Comparison of ENCODE assay signal across 1 cellular context in the genomic region with DNA sequence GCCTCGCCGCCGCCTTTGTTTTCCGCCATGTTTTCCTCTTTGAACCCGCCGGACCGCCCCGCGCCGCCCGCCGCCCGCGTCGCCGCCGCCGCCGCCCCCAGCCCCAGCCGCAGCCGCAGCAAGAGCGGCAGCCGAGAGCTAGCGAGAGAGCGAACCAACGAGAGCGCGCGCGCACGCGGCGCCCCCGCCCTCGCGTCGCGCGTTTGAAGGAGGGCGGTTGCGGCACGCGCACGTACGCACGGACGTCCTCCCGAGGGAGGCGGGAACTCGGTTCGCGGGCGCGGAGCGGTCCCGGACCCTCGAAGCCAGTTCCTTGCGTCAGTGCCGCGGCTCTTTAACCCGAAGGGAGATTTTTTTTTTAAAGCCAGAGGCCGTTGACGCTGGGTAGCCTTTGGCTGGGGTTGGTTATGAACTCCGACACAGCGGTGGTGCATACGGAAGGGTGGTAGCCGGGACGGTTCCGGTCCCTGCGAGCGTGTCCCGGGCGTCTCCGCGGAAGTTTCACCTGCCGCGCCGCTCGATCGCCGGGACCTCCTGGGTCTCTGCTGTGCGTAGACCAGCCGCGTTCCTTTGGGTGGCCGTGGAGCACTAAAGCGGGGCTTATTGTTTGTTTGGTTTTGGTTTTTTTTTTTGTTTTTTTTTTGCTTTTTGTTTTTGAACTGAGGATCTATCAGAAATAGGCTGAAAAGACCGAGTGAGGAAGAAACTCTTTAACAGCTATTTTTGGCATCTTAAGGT.
TF ChIP-seq lines count a peak whose summit lies in the region.

TSS of gene TRIM33 (minus strand) at position 156 of the 738 bp plus-strand sequence. CDS start at position 29, 127 bp downstream.

TF ChIP-seq in HepG2, 621 proteins besides CTCF, POLR2A, EP300 and RAD21 (continued from another document and continues in another):
- TF ChIP-seq ZNF362 (CRISPR knock-in tag; IDR thresholded peaks at IDR 0.05; ENCODE audit: borderline replicate concordance) (peak; percentile 88), RARG (CRISPR knock-in tag; IDR thresholded peaks at IDR 0.05; ENCODE audit: low read depth) (no peak), FOXP1 (IDR thresholded peaks at IDR 0.05) (no peak), FOXP1 (CRISPR knock-in tag; IDR thresholded peaks at IDR 0.05) (no peak), ZBTB42 (CRISPR knock-in tag; IDR thresholded peaks at IDR 0.05) (peak; percentile 57; the same call in 1 of the 2 replicates), SNRNP70 (IDR thresholded peaks at IDR 0.05; ENCODE audit: low read depth, low read length) (no peak), SRY (CRISPR knock-in tag; IDR thresholded peaks at IDR 0.05) (peak; percentile 81; the same call in 1 of the 2 replicates), THAP11 (CRISPR knock-in tag; IDR thresholded peaks at IDR 0.05) (peak; percentile 82), REXO4 (CRISPR knock-in tag; IDR thresholded peaks at IDR 0.05; ENCODE audit: borderline replicate concordance) (no peak), ZNF256 (CRISPR knock-in tag; conservative IDR thresholded peaks at IDR 0.05) (0 out of 2 replicates have a peak, but pooled peaks have one; percentile 33), ZNF382 (CRISPR knock-in tag; IDR thresholded peaks at IDR 0.05; ENCODE audit: borderline replicate concordance) (no peak), CEBPB (IDR thresholded peaks at IDR 0.05; ENCODE audit: borderline replicate concordance, low read depth, low read length) (no peak; the same call in 1 of the 2 replicates), NAIF1 (CRISPR knock-in tag; IDR thresholded peaks at IDR 0.05; ENCODE audit: borderline replicate concordance) (peak; percentile 56; the same call in 1 of the 2 replicates), ZNF589 (CRISPR knock-in tag; conservative IDR thresholded peaks at IDR 0.05) (no peak), GTF2F1 (IDR thresholded peaks at IDR 0.05; ENCODE audit: low read length) (no peak), RBM22 (optimal IDR thresholded peaks at IDR 0.05; ENCODE audit: low read length) (no peak), ZNF775 (CRISPR knock-in tag; IDR thresholded peaks at IDR 0.05; ENCODE audit: borderline replicate concordance) (no peak), FOSL1 (CRISPR knock-in tag; IDR thresholded peaks at IDR 0.05; ENCODE audit: borderline replicate concordance) (peak; percentile 46; the same call in 1 of the 2 replicates), ZNF749 (CRISPR knock-in tag; IDR thresholded peaks at IDR 0.05; ENCODE audit: borderline replicate concordance) (peak; percentile 82; the same call in 1 of the 2 replicates), JARID2 (CRISPR knock-in tag; IDR thresholded peaks at IDR 0.05; ENCODE audit: insufficient replicate concordance) (no peak), MYC (CRISPR knock-in tag; IDR thresholded peaks at IDR 0.05; ENCODE audit: borderline replicate concordance) (peak; percentile 91), ZNF768 (CRISPR knock-in tag; IDR thresholded peaks at IDR 0.05) (no peak), PAX8 (CRISPR knock-in tag; IDR thresholded peaks at IDR 0.05; ENCODE audit: borderline replicate concordance) (no peak), AGO2 (optimal IDR thresholded peaks at IDR 0.05; ENCODE audit: low read depth, low read length) (no peak), NFIC (IDR thresholded peaks at IDR 0.05; ENCODE audit: low read length) (peak; percentile 17; the same call in 1 of the 2 replicates), RBM39 (IDR thresholded peaks at IDR 0.05; ENCODE audit: low read depth, low read length, poor library complexity, severe bottlenecking) (peak; percentile 13), ZNF776 (CRISPR knock-in tag; IDR thresholded peaks at IDR 0.05) (0 out of 2 replicates have a peak, but pooled peaks have one; percentile 31), CCDC6 (CRISPR knock-in tag; IDR thresholded peaks at IDR 0.05) (peak; percentile 52; the same call in 1 of the 2 replicates), STAG1 (CRISPR knock-in tag; IDR thresholded peaks at IDR 0.05) (no peak), ZKSCAN5 (CRISPR knock-in tag; IDR thresholded peaks at IDR 0.05) (no peak), SALL1 (CRISPR knock-in tag; IDR thresholded peaks at IDR 0.05) (peak; percentile 93), ZNF619 (CRISPR knock-in tag; IDR thresholded peaks at IDR 0.05) (peak; percentile 79; the same call in 1 of the 2 replicates), HHEX (CRISPR knock-in tag; IDR thresholded peaks at IDR 0.05) (no peak), NONO (IDR thresholded peaks at IDR 0.05) (no peak), NONO (CRISPR knock-in tag; conservative IDR thresholded peaks at IDR 0.05) (no peak; the same call in 1 of the 2 replicates), ZFAT (CRISPR knock-in tag; conservative IDR thresholded peaks at IDR 0.05) (no peak), ZNF354B (CRISPR knock-in tag; IDR thresholded peaks at IDR 0.05) (peak; percentile 69; the same call in 1 of the 2 replicates), SMARCE1 (IDR thresholded peaks at IDR 0.05; ENCODE audit: borderline replicate concordance) (no peak), ZNF383 (CRISPR knock-in tag; IDR thresholded peaks at IDR 0.05; ENCODE audit: borderline replicate concordance) (no peak)
- TF ChIP-seq, protein P1, sequence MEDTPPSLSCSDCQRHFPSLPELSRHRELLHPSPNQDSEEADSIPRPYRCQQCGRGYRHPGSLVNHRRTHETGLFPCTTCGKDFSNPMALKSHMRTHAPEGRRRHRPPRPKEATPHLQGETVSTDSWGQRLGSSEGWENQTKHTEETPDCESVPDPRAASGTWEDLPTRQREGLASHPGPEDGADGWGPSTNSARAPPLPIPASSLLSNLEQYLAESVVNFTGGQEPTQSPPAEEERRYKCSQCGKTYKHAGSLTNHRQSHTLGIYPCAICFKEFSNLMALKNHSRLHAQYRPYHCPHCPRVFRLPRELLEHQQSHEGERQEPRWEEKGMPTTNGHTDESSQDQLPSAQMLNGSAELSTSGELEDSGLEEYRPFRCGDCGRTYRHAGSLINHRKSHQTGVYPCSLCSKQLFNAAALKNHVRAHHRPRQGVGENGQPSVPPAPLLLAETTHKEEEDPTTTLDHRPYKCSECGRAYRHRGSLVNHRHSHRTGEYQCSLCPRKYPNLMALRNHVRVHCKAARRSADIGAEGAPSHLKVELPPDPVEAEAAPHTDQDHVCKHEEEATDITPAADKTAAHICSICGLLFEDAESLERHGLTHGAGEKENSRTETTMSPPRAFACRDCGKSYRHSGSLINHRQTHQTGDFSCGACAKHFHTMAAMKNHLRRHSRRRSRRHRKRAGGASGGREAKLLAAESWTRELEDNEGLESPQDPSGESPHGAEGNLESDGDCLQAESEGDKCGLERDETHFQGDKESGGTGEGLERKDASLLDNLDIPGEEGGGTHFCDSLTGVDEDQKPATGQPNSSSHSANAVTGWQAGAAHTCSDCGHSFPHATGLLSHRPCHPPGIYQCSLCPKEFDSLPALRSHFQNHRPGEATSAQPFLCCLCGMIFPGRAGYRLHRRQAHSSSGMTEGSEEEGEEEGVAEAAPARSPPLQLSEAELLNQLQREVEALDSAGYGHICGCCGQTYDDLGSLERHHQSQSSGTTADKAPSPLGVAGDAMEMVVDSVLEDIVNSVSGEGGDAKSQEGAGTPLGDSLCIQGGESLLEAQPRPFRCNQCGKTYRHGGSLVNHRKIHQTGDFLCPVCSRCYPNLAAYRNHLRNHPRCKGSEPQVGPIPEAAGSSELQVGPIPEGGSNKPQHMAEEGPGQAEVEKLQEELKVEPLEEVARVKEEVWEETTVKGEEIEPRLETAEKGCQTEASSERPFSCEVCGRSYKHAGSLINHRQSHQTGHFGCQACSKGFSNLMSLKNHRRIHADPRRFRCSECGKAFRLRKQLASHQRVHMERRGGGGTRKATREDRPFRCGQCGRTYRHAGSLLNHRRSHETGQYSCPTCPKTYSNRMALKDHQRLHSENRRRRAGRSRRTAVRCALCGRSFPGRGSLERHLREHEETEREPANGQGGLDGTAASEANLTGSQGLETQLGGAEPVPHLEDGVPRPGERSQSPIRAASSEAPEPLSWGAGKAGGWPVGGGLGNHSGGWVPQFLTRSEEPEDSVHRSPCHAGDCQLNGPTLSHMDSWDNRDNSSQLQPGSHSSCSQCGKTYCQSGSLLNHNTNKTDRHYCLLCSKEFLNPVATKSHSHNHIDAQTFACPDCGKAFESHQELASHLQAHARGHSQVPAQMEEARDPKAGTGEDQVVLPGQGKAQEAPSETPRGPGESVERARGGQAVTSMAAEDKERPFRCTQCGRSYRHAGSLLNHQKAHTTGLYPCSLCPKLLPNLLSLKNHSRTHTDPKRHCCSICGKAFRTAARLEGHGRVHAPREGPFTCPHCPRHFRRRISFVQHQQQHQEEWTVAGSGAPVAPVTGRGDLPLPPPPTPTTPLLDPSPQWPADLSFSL (CRISPR knock-in tag; IDR thresholded peaks at IDR 0.05), result no peak
- TF ChIP-seq, protein P2, sequence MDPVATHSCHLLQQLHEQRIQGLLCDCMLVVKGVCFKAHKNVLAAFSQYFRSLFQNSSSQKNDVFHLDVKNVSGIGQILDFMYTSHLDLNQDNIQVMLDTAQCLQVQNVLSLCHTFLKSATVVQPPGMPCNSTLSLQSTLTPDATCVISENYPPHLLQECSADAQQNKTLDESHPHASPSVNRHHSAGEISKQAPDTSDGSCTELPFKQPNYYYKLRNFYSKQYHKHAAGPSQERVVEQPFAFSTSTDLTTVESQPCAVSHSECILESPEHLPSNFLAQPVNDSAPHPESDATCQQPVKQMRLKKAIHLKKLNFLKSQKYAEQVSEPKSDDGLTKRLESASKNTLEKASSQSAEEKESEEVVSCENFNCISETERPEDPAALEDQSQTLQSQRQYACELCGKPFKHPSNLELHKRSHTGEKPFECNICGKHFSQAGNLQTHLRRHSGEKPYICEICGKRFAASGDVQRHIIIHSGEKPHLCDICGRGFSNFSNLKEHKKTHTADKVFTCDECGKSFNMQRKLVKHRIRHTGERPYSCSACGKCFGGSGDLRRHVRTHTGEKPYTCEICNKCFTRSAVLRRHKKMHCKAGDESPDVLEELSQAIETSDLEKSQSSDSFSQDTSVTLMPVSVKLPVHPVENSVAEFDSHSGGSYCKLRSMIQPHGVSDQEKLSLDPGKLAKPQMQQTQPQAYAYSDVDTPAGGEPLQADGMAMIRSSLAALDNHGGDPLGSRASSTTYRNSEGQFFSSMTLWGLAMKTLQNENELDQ (CRISPR knock-in tag; IDR thresholded peaks at IDR 0.05; ENCODE audit: borderline replicate concordance), result no peak
- TF ChIP-seq, protein P3, sequence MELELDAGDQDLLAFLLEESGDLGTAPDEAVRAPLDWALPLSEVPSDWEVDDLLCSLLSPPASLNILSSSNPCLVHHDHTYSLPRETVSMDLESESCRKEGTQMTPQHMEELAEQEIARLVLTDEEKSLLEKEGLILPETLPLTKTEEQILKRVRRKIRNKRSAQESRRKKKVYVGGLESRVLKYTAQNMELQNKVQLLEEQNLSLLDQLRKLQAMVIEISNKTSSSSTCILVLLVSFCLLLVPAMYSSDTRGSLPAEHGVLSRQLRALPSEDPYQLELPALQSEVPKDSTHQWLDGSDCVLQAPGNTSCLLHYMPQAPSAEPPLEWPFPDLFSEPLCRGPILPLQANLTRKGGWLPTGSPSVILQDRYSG (CRISPR knock-in tag; IDR thresholded peaks at IDR 0.05), result no peak
- TF ChIP-seq, protein P4, sequence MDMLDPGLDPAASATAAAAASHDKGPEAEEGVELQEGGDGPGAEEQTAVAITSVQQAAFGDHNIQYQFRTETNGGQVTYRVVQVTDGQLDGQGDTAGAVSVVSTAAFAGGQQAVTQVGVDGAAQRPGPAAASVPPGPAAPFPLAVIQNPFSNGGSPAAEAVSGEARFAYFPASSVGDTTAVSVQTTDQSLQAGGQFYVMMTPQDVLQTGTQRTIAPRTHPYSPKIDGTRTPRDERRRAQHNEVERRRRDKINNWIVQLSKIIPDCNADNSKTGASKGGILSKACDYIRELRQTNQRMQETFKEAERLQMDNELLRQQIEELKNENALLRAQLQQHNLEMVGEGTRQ (IDR thresholded peaks at IDR 0.05; ENCODE audit: low read depth, low read length), result no peak
- TF ChIP-seq, protein P4 (CRISPR knock-in tag; IDR thresholded peaks at IDR 0.05; ENCODE audit: borderline replicate concordance), result no peak
- TF ChIP-seq, protein P5, sequence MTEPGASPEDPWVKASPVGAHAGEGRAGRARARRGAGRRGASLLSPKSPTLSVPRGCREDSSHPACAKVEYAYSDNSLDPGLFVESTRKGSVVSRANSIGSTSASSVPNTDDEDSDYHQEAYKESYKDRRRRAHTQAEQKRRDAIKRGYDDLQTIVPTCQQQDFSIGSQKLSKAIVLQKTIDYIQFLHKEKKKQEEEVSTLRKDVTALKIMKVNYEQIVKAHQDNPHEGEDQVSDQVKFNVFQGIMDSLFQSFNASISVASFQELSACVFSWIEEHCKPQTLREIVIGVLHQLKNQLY (CRISPR knock-in tag; IDR thresholded peaks at IDR 0.05), result peak; percentile 39; the same call in 1 of the 2 replicates
- TF ChIP-seq, protein P6, sequence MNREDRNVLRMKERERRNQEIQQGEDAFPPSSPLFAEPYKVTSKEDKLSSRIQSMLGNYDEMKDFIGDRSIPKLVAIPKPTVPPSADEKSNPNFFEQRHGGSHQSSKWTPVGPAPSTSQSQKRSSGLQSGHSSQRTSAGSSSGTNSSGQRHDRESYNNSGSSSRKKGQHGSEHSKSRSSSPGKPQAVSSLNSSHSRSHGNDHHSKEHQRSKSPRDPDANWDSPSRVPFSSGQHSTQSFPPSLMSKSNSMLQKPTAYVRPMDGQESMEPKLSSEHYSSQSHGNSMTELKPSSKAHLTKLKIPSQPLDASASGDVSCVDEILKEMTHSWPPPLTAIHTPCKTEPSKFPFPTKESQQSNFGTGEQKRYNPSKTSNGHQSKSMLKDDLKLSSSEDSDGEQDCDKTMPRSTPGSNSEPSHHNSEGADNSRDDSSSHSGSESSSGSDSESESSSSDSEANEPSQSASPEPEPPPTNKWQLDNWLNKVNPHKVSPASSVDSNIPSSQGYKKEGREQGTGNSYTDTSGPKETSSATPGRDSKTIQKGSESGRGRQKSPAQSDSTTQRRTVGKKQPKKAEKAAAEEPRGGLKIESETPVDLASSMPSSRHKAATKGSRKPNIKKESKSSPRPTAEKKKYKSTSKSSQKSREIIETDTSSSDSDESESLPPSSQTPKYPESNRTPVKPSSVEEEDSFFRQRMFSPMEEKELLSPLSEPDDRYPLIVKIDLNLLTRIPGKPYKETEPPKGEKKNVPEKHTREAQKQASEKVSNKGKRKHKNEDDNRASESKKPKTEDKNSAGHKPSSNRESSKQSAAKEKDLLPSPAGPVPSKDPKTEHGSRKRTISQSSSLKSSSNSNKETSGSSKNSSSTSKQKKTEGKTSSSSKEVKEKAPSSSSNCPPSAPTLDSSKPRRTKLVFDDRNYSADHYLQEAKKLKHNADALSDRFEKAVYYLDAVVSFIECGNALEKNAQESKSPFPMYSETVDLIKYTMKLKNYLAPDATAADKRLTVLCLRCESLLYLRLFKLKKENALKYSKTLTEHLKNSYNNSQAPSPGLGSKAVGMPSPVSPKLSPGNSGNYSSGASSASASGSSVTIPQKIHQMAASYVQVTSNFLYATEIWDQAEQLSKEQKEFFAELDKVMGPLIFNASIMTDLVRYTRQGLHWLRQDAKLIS (CRISPR knock-in tag; IDR thresholded peaks at IDR 0.05), result no peak
